Comparison of ENCODE assay signal across 11 cellular contexts in genomic region chr3:90134090-90134489, GRCh38.
"Had no signal": no experiment of that assay in that cellular context is flagged by ENCODE, and none has a peak within 500 bp of the region (broad histone marks: within the 10 kb centered on the region; RNA-seq: fewer than 3 reads in every experiment).

No MANE protein-coding gene starts in this region.

- H2AFZ ChIP-seq: GM23248 had no signal

- H3K4me2 ChIP-seq: GM23338 had no signal

- H3K27ac ChIP-seq: GM23248 had no signal

- H3K4me1 ChIP-seq: HAP-1 had no signal

- DNase-seq: GM23248, GOT3, H7, H9, HCEC 1CT, HFFc6 had no signal

- H3K4me1 Mint-ChIP-seq: GM23338, H9 had no signal

- H3K4me3 Mint-ChIP-seq: GM23338, H9, HFFc6 had no signal

- H3K9me3 ChIP-seq: HAP-1 had no signal

- H3K27ac Mint-ChIP-seq: GM23338, HFFc6 had no signal

- H3K9ac ChIP-seq: GM23248 had no signal

- H3K36me3 ChIP-seq: HAP-1 had no signal

- H3K4me3 ChIP-seq: GM23248, GM23338, HAP-1 had no signal

- ATAC-seq: GM23338, HCT116 had no signal

- FAIRE-seq: H1, H54 had no signal

- H3K9me3 Mint-ChIP-seq: GM23338, H9 had no signal
